In the genomic region with DNA sequence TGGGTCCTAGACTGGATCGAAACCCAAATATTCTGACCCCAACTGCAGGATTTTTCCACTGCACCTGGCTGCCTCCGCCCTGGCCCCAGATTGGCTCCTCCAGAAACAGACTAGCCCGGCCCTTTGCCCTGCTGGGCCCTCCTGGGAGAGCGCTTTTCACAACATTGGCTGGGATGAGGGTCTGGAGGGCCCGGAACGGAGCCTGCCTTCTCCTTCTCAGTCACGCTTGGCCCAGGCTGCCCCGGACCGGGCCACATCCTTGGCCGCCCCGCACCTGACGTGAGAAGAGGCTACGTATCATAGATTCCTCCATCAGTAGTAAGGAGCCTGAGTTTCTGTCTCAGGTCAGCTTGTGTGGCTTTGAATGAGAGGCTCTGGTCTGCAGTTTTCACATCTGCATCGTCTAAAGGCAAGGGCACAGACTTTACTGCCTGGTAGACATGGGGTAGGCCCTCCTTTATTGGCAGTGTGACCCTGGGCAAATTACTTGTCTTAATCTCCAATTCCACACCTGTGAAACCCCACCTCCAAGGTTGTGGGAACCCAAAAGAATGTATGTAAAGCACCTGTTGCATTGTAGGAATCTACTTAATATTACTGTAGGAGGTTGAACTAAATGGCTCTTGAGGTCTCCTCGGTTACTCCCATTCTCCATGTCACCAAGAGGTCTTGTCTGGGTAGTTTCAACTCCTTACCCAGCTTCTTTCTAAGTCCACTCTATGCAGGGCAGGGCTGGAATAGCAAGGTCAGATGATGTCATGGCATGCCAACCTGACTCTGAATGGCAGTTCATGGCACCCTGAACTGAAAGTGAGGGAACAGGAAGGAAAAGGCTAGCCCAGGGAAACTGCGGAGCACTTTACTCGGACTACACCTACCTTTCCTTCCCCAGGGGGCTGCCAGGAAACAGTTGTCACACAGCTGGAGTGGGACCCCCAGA, we compare ENCODE assay signal across 8 cellular contexts. TPM values are rescaled to one million over a fixed set of nuclear protein-coding genes. Genes with fewer than 3 reads are reported as not detected.
DNase-seq lines count a peak whose midpoint lies in the region; ATAC-seq and TF ChIP-seq lines count a peak whose summit lies in the region.

No MANE protein-coding gene starts in this region.

- H3K27me3 ChIP-seq in lower lobe of right lung (ENCODE audit: low read depth) (no peaks in the 10 kb centered on the region), transverse colon (no peaks in the 10 kb centered on the region)

- H3K36me3 ChIP-seq in lower lobe of right lung (peaks cover 10% of the 10 kb centered on the region), transverse colon (peaks cover 0 to 6% (median 0%) of the 10 kb centered on the region in 4 donors)

- H3K4me3 ChIP-seq in AG09309 (ENCODE audit: control insufficient read depth, low read depth, low read length) = peak overlapping the region; percentile 36
- peak overlapping the region; percentile 87 for H3K4me3 ChIP-seq in lower lobe of right lung
- peak overlapping the region; percentile 42 to 79 (median 70) for H3K4me3 ChIP-seq in transverse colon

- TF ChIP-seq POLR2A in transverse colon (IDR thresholded peaks at IDR 0.05) = no peak

- H3K4me1 ChIP-seq in lower lobe of right lung (peaks cover 54% of the 10 kb centered on the region), transverse colon (peaks cover 20 to 35% (median 28%) of the 10 kb centered on the region in 4 donors)

- H3K27ac ChIP-seq in lower lobe of right lung (peak overlapping the region; percentile 96), transverse colon (peak overlapping the region; percentile 87 to 96 (median 90))

- 27% methylated on average over 14 of the region's 17 CpGs; no CpG with 5 or more reads in 1 of the 2 donors for WGBS in transverse colon (ENCODE audit: low coverage in 1 of 2), 2 donors

- H3K36me3 Mint-ChIP-seq in chondrocyte (ENCODE audit: low read depth) = peaks cover 2% of the 10 kb centered on the region

- peak; percentile 2 for ATAC-seq in GM21381 (IDR thresholded peaks at IDR 0.05; ENCODE audit: unreplicated experiment)
- peak; percentile 67 to 75 for ATAC-seq in lower lobe of right lung
- no peak for ATAC-seq in GM18868 (IDR thresholded peaks at IDR 0.05; ENCODE audit: unreplicated experiment)

- TF ChIP-seq CTCF in AG09309 (IDR thresholded peaks at IDR 0.05; ENCODE audit: control insufficient read depth, insufficient read depth, low read depth, low read length, missing control alignments) (no peak), chondrocyte (IDR thresholded peaks at IDR 0.05) (no peak), lower lobe of right lung (IDR thresholded peaks at IDR 0.05) (no peak), transverse colon (IDR thresholded peaks at IDR 0.05) (no peak)

- peaks cover 55% of the 10 kb centered on the region for H3K4me1 Mint-ChIP-seq in chondrocyte (ENCODE audit: low read depth)

- H3K27ac Mint-ChIP-seq in chondrocyte (ENCODE audit: unreplicated experiment) = peak overlapping the region; percentile 99

- in situ Hi-C loops in transverse colon (cut with MboI; ENCODE audit: low pct_ligation_motif_present in 1 of 4, low pct_unique_long_range_greater_than_20kb in 1 of 4, low sequenced_read_pairs in 3 of 4) = no loop called here

- H3K9me3 ChIP-seq in lower lobe of right lung = no peaks in the 10 kb centered on the region
- H3K9me3 ChIP-seq in transverse colon = no peaks in the 10 kb centered on the region

- H3K9me3 Mint-ChIP-seq in chondrocyte (ENCODE audit: low read depth) = no peaks in the 10 kb centered on the region

- H3K4me3 Mint-ChIP-seq in chondrocyte (ENCODE audit: unreplicated experiment) = peak overlapping the region; percentile 72

- intact Hi-C loops in lower lobe of right lung (cut with DNase I) = no loop called here
- intact Hi-C loops in transverse colon (cut with DNase I; ENCODE audit: low total_unique reads) = no loop called here

- DNase-seq in AG09309 (ENCODE audit: low read depth) (no peak), M059J (ENCODE audit: low read depth) (peak; percentile 47), chondrocyte (ENCODE audit: low spot score) (no peak), lower lobe of right lung (peak; percentile 71), transverse colon (peak; percentile 46), T1000 (lab: John Stamatoyannopoulos, UW) (no peak)

- no peak for TF ChIP-seq EP300 in transverse colon (IDR thresholded peaks at IDR 0.05; ENCODE audit: low read depth)

- H3K27me3 Mint-ChIP-seq in chondrocyte (ENCODE audit: low read depth) = no peaks in the 10 kb centered on the region

RNA-seq across cellular contexts. Expression of a gene that starts 0.7 kb away (rescaled TPM):
- total RNA-seq in M059J (2014; rRNA removed; shearing (Covaris generic)) = not detected in 2 replicates
- total RNA-seq in chondrocyte (not detected in 3 replicates), lower lobe of right lung (not detected), transverse colon (not detected)

RNA-seq across cellular contexts. Expression of a gene that starts 0.8 kb away (rescaled TPM):
- total RNA-seq in M059J (2014; rRNA removed; shearing (Covaris generic)) = 28.9 and 42.7 TPM in 2 replicates
- total RNA-seq in chondrocyte (54.9 to 59.9 TPM (median 55.0 TPM) in 3 replicates), lower lobe of right lung (61.3 TPM), transverse colon (10 to 100 TPM; 47.4 to 78.9 (median 56.7) TPM)

RNA-seq across cellular contexts. Expression of a gene that starts 9.8 kb away (rescaled TPM):
- total RNA-seq in M059J (2014; rRNA removed; shearing (Covaris generic)) = 0.15 and 1.5 TPM in 2 replicates
- total RNA-seq in chondrocyte (6.0 to 8.1 TPM (median 6.8 TPM) in 3 replicates), lower lobe of right lung (11.1 TPM), transverse colon (100 to 1,000 TPM; 109 to 142 (median 116) TPM)

RNA-seq across cellular contexts. Expression of a gene that starts 34.6 kb away (rescaled TPM):
- not detected in 2 replicates for total RNA-seq in M059J (2014; rRNA removed; shearing (Covaris generic))
- total RNA-seq in chondrocyte (not detected in 3 replicates), lower lobe of right lung (0.62 TPM), transverse colon (1 to 10 TPM in 1 of 4 donors, not detected in 3; 3.7 TPM)

RNA-seq across cellular contexts. Expression of a gene that starts 52.4 kb away (rescaled TPM):
- total RNA-seq in M059J (2014; rRNA removed; shearing (Covaris generic)) = 138 and 170 TPM in 2 replicates
- total RNA-seq in chondrocyte = 83.6 to 101 TPM (median 86.9 TPM) in 3 replicates
- 79.3 TPM for total RNA-seq in lower lobe of right lung
- 100 to 1,000 TPM in 3 of 4 donors, 10 to 100 TPM in 1; 80.7 to 117 (median 112) TPM for total RNA-seq in transverse colon

Comparison
In these comparisons a context has a peak if more than half of its experiments do, and no peak if none do; other contexts are left out.
1. DNase-seq: peak in M059J (single experiment), lower lobe of right lung (single experiment) and transverse colon (single experiment); none in AG09309 (single experiment), chondrocyte (single experiment) and T1000 (single experiment).
2. H3K4me3 ChIP-seq: peak in every context shown above with its lines; median percentile 87 in lower lobe of right lung; 70 in transverse colon; 36 in AG09309.